Comparison of ENCODE assay signal across 1 cellular context in genomic region chr11:10567466-10567865, GRCh38.
TF ChIP-seq lines count a peak whose summit lies in the region.

No MANE protein-coding gene starts in this region.

TF ChIP-seq in K562, 482 proteins besides CTCF, POLR2A, EP300 and RAD21:
- TF ChIP-seq CHD1 (IDR thresholded peaks at IDR 0.05; ENCODE audit: low read length) (no peak), ZNF316 (IDR thresholded peaks at IDR 0.05) (peak; percentile 14; the same call in 1 of the 2 replicates), MAFK (IDR thresholded peaks at IDR 0.05; ENCODE audit: low read length) (0 out of 2 replicates have a peak, but pooled peaks have one; percentile 5)
TF ChIP-seq in K562: peak in this region for 2.
